In the genomic region with DNA sequence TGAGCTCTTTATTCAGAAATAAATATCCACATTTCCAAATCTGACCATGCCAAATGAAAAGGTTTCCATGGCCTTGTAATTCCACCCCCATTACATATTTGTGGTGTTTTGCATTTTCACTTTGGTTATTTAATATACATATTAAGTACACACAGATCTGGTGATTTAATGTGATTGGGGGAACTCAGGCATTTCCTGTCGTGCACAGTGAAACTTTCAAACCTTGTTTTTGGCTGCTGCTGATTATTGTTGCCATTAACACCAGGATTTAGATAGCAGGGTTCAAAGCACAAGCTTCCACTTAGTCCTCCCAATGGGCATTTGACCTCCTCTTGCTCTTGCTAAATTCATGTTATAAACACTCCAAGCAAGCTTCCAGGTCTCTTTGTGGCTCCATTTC, we compare ENCODE assay signal across 20 cellular contexts.
DNase-seq lines count a peak whose midpoint lies in the region; ATAC-seq and TF ChIP-seq lines count a peak whose summit lies in the region.
"Had no signal": no experiment of that assay in that cellular context is flagged by ENCODE, and none has a peak within 500 bp of the region (broad histone marks: within the 10 kb centered on the region; RNA-seq: fewer than 3 reads in every experiment).

No MANE protein-coding gene starts in this region.

- H3K4me2 ChIP-seq in KMS-11 = peak overlapping the region; percentile 53

- peaks cover 78% of the 10 kb centered on the region for H3K4me1 Mint-ChIP-seq in activated CD8-positive, alpha-beta T cell treated with anti-CD3 and anti-CD28 coated beads, Interleukin-2, amount 10 ng/mL, durations not matched to agents 7 days and 5 days (ENCODE audit: low read depth)
- peaks cover 50 to 76% (median 66%) of the 10 kb centered on the region in 3 donors for H3K4me1 Mint-ChIP-seq in naive B cell

- H3K27me3 Mint-ChIP-seq in activated CD8-positive, alpha-beta T cell treated with anti-CD3 and anti-CD28 coated beads, Interleukin-2, amount 10 ng/mL, durations not matched to agents 7 days and 5 days (ENCODE audit: low read depth) = no peaks in the 10 kb centered on the region
- no peaks in the 10 kb centered on the region for H3K27me3 Mint-ChIP-seq in naive B cell

- in situ Hi-C loops in GM13977 (cut with MboI; ENCODE audit: low pct_unique_long_range_greater_than_20kb, low sequenced_read_pairs, unreplicated experiment) = no loop called here

- peaks cover 4% of the 10 kb centered on the region for H3K36me3 Mint-ChIP-seq in activated CD8-positive, alpha-beta T cell treated with anti-CD3 and anti-CD28 coated beads, Interleukin-2, amount 10 ng/mL, durations not matched to agents 7 days and 5 days (ENCODE audit: low read depth)
- peaks cover 7 to 10% of the 10 kb centered on the region in 2 donors for H3K36me3 Mint-ChIP-seq in naive B cell

- no peaks in the 10 kb centered on the region for H3K27me3 ChIP-seq in KMS-11 (ENCODE audit: insufficient read depth, low read depth)
- H3K27me3 ChIP-seq: brain microvascular endothelial cell, pancreas, thyroid gland had no signal

- no peak overlapping the region for H3K4me3 Mint-ChIP-seq in activated CD8-positive, alpha-beta T cell treated with anti-CD3 and anti-CD28 coated beads, Interleukin-2, amount 10 ng/mL, durations not matched to agents 7 days and 5 days
- peak overlapping the region in 7 of 8 donors; percentile 6 to 93 (median 86) for H3K4me3 Mint-ChIP-seq in naive B cell

- no peak for ATAC-seq in activated CD8-positive, alpha-beta T cell treated with anti-CD3 and anti-CD28 coated beads, Interleukin-2, amount 10 ng/mL, durations not matched to agents 7 days and 5 days
- ATAC-seq in naive B cell (ENCODE audit: low read depth in 2 of 2) (no peak), HG03097 (IDR thresholded peaks at IDR 0.05; ENCODE audit: low FRiP score, unreplicated experiment) (no peak), HG02763 (IDR thresholded peaks at IDR 0.05; ENCODE audit: unreplicated experiment) (no peak)
- ATAC-seq: pancreas had no signal

- no peak overlapping the region for H3K27ac ChIP-seq in KMS-11
- H3K27ac ChIP-seq: brain microvascular endothelial cell, pancreas, RWPE1, skin epidermis, thyroid gland, WERI-Rb-1 had no signal

- no peaks in the 10 kb centered on the region for H3K36me3 ChIP-seq in KMS-11 (ENCODE audit: insufficient read depth)
- H3K36me3 ChIP-seq: brain microvascular endothelial cell, pancreas, thyroid gland, WERI-Rb-1 had no signal

- H3K4me3 ChIP-seq in KMS-11 (IDR thresholded peaks at IDR 0.05; ENCODE audit: insufficient read depth, low read depth, low read length) = no peak overlapping the region
- H3K4me3 ChIP-seq: HAP-1, pancreas, skin epidermis, thyroid gland had no signal

- no peak overlapping the region for H3K9ac ChIP-seq in KMS-11

- DNase-seq in EH (ENCODE audit: low read depth) (peak; percentile 47), naive B cell (no peak), NCI-H2107 treated with DMSO at 0.1 percent for 48 hours (lab: John Stamatoyannopoulos, UW; ENCODE audit: unreplicated experiment) (no peak), GM13977 (ENCODE audit: low spot score) (no peak)
- no peak for DNase-seq in activated CD8-positive, alpha-beta T cell treated with anti-CD3 and anti-CD28 coated beads, Interleukin-2, amount 10 ng/mL, durations not matched to agents 7 days and 5 days
- DNase-seq: activated naive CD4-positive, alpha-beta T cell; brain microvascular endothelial cell; left cardiac atrium; NCI-H1092; NCI-H2171; NCI-H82; pancreas; thyroid gland; WERI-Rb-1 had no signal

- H3K27ac Mint-ChIP-seq in activated CD8-positive, alpha-beta T cell treated with anti-CD3 and anti-CD28 coated beads, Interleukin-2, amount 10 ng/mL, durations not matched to agents 7 days and 5 days = peak overlapping the region; percentile 98
- peak overlapping the region in 5 of 6 donors; percentile 92 to 97 (median 92) for H3K27ac Mint-ChIP-seq in naive B cell

- CTCF ChIA-PET in activated CD8-positive, alpha-beta T cell treated with anti-CD3 and anti-CD28 coated beads, Interleukin-2, amount 10 ng/mL, durations not matched to agents 7 days and 5 days (lab: Charles Lee) = interaction anchor here (1.0 to 4.6 kb wide), 25 partner anchors 9 to 543 kb away, joined by 3 to 38 read pairs (median 5); a partner anchor contains a TSS

- H2AFZ ChIP-seq in KMS-11 (ENCODE audit: low read depth) = no peak overlapping the region

- H3K9me3 Mint-ChIP-seq in activated CD8-positive, alpha-beta T cell treated with anti-CD3 and anti-CD28 coated beads, Interleukin-2, amount 10 ng/mL, durations not matched to agents 7 days and 5 days (ENCODE audit: insufficient read depth) = no peaks in the 10 kb centered on the region
- peaks cover 0 to 8% (median 3%) of the 10 kb centered on the region in 7 donors for H3K9me3 Mint-ChIP-seq in naive B cell

- TF ChIP-seq CTCF in KMS-11 (conservative IDR thresholded peaks at IDR 0.05; ENCODE audit: low read depth, low read length) (no peak), GM13977 (IDR thresholded peaks at IDR 0.05; ENCODE audit: extremely low read depth, insufficient read depth, missing control alignments) (no peak)

- no peaks in the 10 kb centered on the region for H4K20me1 ChIP-seq in KMS-11 (ENCODE audit: insufficient read depth)

- POLR2A ChIA-PET in activated CD8-positive, alpha-beta T cell treated with anti-CD3 and anti-CD28 coated beads, Interleukin-2, amount 10 ng/mL, durations not matched to agents 7 days and 5 days (lab: Charles Lee) = interaction anchor here (0.9 to 4.0 kb wide), 6 partner anchors 14 to 197 kb away, joined by 3 to 26 read pairs (median 4); a partner anchor contains a TSS

- peaks cover 41% of the 10 kb centered on the region for H3K4me1 ChIP-seq in KMS-11 (ENCODE audit: low read depth, poor library complexity, severe bottlenecking)

- H3K79me2 ChIP-seq in KMS-11 (ENCODE audit: insufficient read depth, low read depth) = no peaks in the 10 kb centered on the region
